ENCODE assay signal across 23 cellular contexts in the genomic region with DNA sequence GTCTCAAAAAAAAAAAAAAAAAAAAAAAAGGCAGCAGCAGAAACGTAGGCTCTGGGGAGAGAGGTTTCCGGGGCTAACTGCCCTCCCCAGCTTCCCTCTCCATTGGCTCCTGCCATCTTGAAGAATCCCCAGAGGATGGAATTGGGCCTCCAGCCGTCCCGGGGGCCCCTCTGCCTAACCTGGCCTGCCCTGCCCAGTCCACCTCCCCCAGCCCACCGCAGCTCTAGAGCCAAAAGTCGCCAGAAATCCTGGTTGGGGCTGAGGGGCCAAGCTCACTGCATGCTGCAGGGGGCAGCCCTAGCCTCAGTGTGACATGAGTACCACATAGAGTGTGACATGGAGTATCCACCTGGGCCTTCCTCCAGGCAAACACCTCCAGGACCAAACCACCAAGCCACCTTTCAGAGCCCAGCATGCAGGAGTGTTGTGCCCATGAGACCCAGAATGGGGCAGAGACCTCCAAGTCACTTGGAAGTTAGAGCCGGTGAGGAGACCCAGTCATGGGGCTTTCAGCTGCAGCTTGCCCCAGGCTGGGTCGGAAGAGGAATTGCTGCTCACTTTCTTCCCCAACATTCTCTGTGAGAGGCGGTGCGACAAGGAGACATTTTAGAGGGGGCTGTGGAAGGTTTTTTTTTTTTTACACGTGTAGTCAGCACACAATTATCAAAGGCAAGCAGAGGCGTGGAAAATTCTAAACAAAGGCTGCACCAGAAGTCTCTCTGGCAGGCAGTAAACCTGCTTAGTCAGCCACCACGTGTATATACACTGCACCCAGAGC. TPM values are rescaled to one million over a fixed set of nuclear protein-coding genes. Genes with fewer than 3 reads are reported as not detected.
DNase-seq lines count a peak whose midpoint lies in the region; ATAC-seq, FAIRE-seq and TF ChIP-seq lines count a peak whose summit lies in the region.
"Had no signal": no experiment of that assay in that cellular context is flagged by ENCODE, and none has a peak within 500 bp of the region (broad histone marks: within the 10 kb centered on the region; RNA-seq: fewer than 3 reads in every experiment).

No MANE protein-coding gene starts in this region.

- 94% methylated on average over 11 of the region's 13 CpGs; no CpG with 5 or more reads in 1 of the 2 experiments for WGBS in H1 (ENCODE audit: extremely low coverage in 1 of 2, insufficient coverage in 1 of 2, insufficient read length in 1 of 2, insufficient replicate concordance in 2 of 2, low coverage in 1 of 2, low lambda C conversion rate in 2 of 2, missing lambda C conversion rate in 1 of 2), 2 experiments

- H4K91ac ChIP-seq in H1 (replicated peaks; ENCODE audit: insufficient read length, low read length), result no peak overlapping the region

- no peaks in the 10 kb centered on the region for H3K9me3 Mint-ChIP-seq in activated naive CD8-positive, alpha-beta T cell (ENCODE audit: low read depth)
- H3K9me3 Mint-ChIP-seq in activated naive CD8-positive, alpha-beta T cell treated with anti-CD3 and anti-CD28 coated beads for 36 hours, result no peaks in the 10 kb centered on the region
- no peaks in the 10 kb centered on the region for H3K9me3 Mint-ChIP-seq in stimulated activated naive CD8-positive, alpha-beta T cell treated with anti-CD3 and anti-CD28 coated beads, Interleukin-15, amount 100 ng/mL, for 72 hours

- no peaks in the 10 kb centered on the region for H3K23me2 ChIP-seq in H1 (ENCODE audit: low read depth, low read length)

- TF ChIP-seq EP300 in H1 (IDR thresholded peaks at IDR 0.05; ENCODE audit: borderline replicate concordance in 1 of 2, low read depth in 2 of 2, low read length in 2 of 2), result no peak

- H3K23ac ChIP-seq in H1 (ENCODE audit: insufficient read length), result no peak overlapping the region

- no peak for TF ChIP-seq CTCF in RWPE1 (conservative IDR thresholded peaks at IDR 0.05; ENCODE audit: low read depth)
- peak in 2 of 3 experiments; percentile 8 to 14; a peak in 2 of 4 replicates for TF ChIP-seq CTCF in H1 (IDR thresholded peaks at IDR 0.05; ENCODE audit: control extremely low read depth in 1 of 3, insufficient read depth in 1 of 3, low read depth in 1 of 3, low read length in 3 of 3)

- H4K20me1 ChIP-seq in H1 (replicated peaks in 1 of 2; ENCODE audit: control insufficient read depth in 1 of 2, insufficient read depth in 2 of 2, low read length in 2 of 2), result peaks cover 2 to 5% of the 10 kb centered on the region in 2 experiments

- DNase-seq in activated naive CD8-positive, alpha-beta T cell treated with anti-CD3 and anti-CD28 coated beads for 36 hours, result no peak
- DNase-seq in RWPE1 (ENCODE audit: low spot score) (no peak), H1 (ENCODE audit: low read depth in 1 of 2, low spot score in 2 of 2) (no peak), NCI-H82 (lab: John Stamatoyannopoulos, UW) (no peak), Right ventricle myocardium superior (no peak)
- DNase-seq in stimulated activated naive CD8-positive, alpha-beta T cell treated with anti-CD3 and anti-CD28 coated beads, Interleukin-15, amount 100 ng/mL, for 72 hours, result no peak
- DNase-seq: ACHN; activated CD4-positive, alpha-beta T cell treated with anti-CD3 and anti-CD28 coated beads for 48 hours; activated T-cell treated with anti-CD3 and anti-CD28 coated beads, Interleukin-2, amount 50 U/mL, for 1 hour; DMS79; left colon; NCI-H1092 treated with DMSO at 0.1 percent for 48 hours; NCI-H2081 treated with DMSO at 0.1 percent for 48 hours; small intestine; stimulated activated CD4-positive, alpha-beta T cell treated with anti-CD3 and anti-CD28 coated beads, Interleukin-2, amount 100 ng/mL, for 48 hours; uterus had no signal

- FAIRE-seq in H1 (lab: Jason Lieb, UNC), result no peak
- FAIRE-seq: small intestine had no signal

- no peaks in the 10 kb centered on the region for H3K36me3 Mint-ChIP-seq in activated naive CD8-positive, alpha-beta T cell
- H3K36me3 Mint-ChIP-seq in activated naive CD8-positive, alpha-beta T cell treated with anti-CD3 and anti-CD28 coated beads for 36 hours, result peaks cover 28% of the 10 kb centered on the region

- intact Hi-C loops in Right ventricle myocardium superior (cut with DNase I), result no loop called here

- H2BK5ac ChIP-seq in H1 (ENCODE audit: low read depth, low read length), result no peak overlapping the region

- POLR2A ChIA-PET in RWPE1 (lab: Yijun Ruan, JAX; ENCODE audit: low non-redundant PET) (interaction anchor here (0.6 kb wide), 1 partner anchor 150 kb away, joined by 3 read pairs; no protein-coding TSS in a partner anchor), H1 (lab: Charles Lee; ENCODE audit: partially characterized antibody) (interaction anchor here (1.1 to 19.1 kb wide), 3 partner anchors 11 to 39 kb away, joined by 3 to 455 read pairs (median 31); a partner anchor contains a TSS)

- no peaks in the 10 kb centered on the region for H3K27me3 ChIP-seq in H1 (replicated peaks in 1 of 4; ENCODE audit: control insufficient read depth in 3 of 4, extremely low read depth in 1 of 4, insufficient read depth in 3 of 4, low read length in 3 of 4)
- H3K27me3 ChIP-seq: esophagus muscularis mucosa, uterus had no signal

- no peak overlapping the region for H3K18ac ChIP-seq in H1 (ENCODE audit: extremely low read depth, low read length)

- H3K56ac ChIP-seq in H1 (replicated peaks; ENCODE audit: insufficient read length, low read depth, low read length), result no peak overlapping the region

- no peak for TF ChIP-seq POLR2A in H1 (IDR thresholded peaks at IDR 0.05; ENCODE audit: control extremely low read depth in 1 of 2, low read depth in 2 of 2, low read length in 2 of 2)

- H3K27ac Mint-ChIP-seq in activated naive CD8-positive, alpha-beta T cell, result peak overlapping the region; percentile 28
- H3K27ac Mint-ChIP-seq in activated naive CD8-positive, alpha-beta T cell treated with anti-CD3 and anti-CD28 coated beads for 36 hours, result no peak overlapping the region
- H3K27ac Mint-ChIP-seq in stimulated activated naive CD8-positive, alpha-beta T cell treated with anti-CD3 and anti-CD28 coated beads, Interleukin-15, amount 100 ng/mL, for 72 hours, result peak overlapping the region; percentile 72 to 86

- H3K36me3 ChIP-seq in H1 (ENCODE audit: control insufficient read depth in 2 of 4, insufficient read depth in 4 of 4, low read length in 3 of 4), result peaks cover 59 to 94% (median 88%) of the 10 kb centered on the region in 4 experiments
- H3K36me3 ChIP-seq: uterus had no signal

- H2BK15ac ChIP-seq in H1 (ENCODE audit: low read length), result no peak overlapping the region

- H3K9me3 ChIP-seq in H1 (ENCODE audit: insufficient read depth in 2 of 2, low read depth in 1 of 2, low read length in 1 of 2), result no peaks in the 10 kb centered on the region
- H3K9me3 ChIP-seq: esophagus muscularis mucosa, prostate gland, uterus had no signal

- no peaks in the 10 kb centered on the region for H3K79me2 ChIP-seq in H1 (ENCODE audit: control insufficient read depth in 1 of 2, insufficient read depth in 2 of 2, low read length in 2 of 2)

- no peak overlapping the region for H3K9ac ChIP-seq in H1 (replicated peaks in 1 of 4; ENCODE audit: extremely low read depth in 1 of 4, low read depth in 3 of 4, low read length in 3 of 4)
- H3K9ac ChIP-seq: GM23248 had no signal

- no peak overlapping the region for H3K14ac ChIP-seq in H1 (ENCODE audit: insufficient read length)

- no peak overlapping the region for H2BK20ac ChIP-seq in H1 (ENCODE audit: low read length)

- H3K4me1 ChIP-seq in H1 (replicated peaks in 1 of 4; ENCODE audit: control insufficient read depth in 3 of 4, insufficient read depth in 4 of 4, low read length in 3 of 4), result no peaks in the 10 kb centered on the region
- H3K4me1 ChIP-seq: esophagus muscularis mucosa, prostate gland, uterus had no signal

- no peak overlapping the region for H4K5ac ChIP-seq in H1 (ENCODE audit: insufficient read length, low read depth, low read length)

- H3K4me3 ChIP-seq in H1 (ENCODE audit: extremely low read depth in 1 of 4, insufficient read depth in 2 of 4, low read depth in 3 of 4, low read length in 4 of 4), result no peak overlapping the region
- H3K4me3 ChIP-seq: esophagus muscularis mucosa, GM23248, prostate gland, uterus had no signal

- no peak overlapping the region for H2BK120ac ChIP-seq in H1 (replicated peaks; ENCODE audit: low read depth, low read length)

- no peaks in the 10 kb centered on the region for H3K27me3 Mint-ChIP-seq in activated naive CD8-positive, alpha-beta T cell
- no peaks in the 10 kb centered on the region for H3K27me3 Mint-ChIP-seq in activated naive CD8-positive, alpha-beta T cell treated with anti-CD3 and anti-CD28 coated beads for 36 hours
- H3K27me3 Mint-ChIP-seq in stimulated activated naive CD8-positive, alpha-beta T cell treated with anti-CD3 and anti-CD28 coated beads, Interleukin-15, amount 100 ng/mL, for 72 hours, result no peaks in the 10 kb centered on the region

- no peak overlapping the region for H3K4me2 ChIP-seq in H1 (ENCODE audit: insufficient read depth in 1 of 2, low read depth in 2 of 2, low read length in 2 of 2)

- H2AK5ac ChIP-seq in H1 (ENCODE audit: low read depth, low read length), result no peak overlapping the region

- H3K4me1 Mint-ChIP-seq in activated naive CD8-positive, alpha-beta T cell (ENCODE audit: low read depth), result no peaks in the 10 kb centered on the region
- peaks cover 5% of the 10 kb centered on the region for H3K4me1 Mint-ChIP-seq in activated naive CD8-positive, alpha-beta T cell treated with anti-CD3 and anti-CD28 coated beads for 36 hours
- peaks cover 11% of the 10 kb centered on the region for H3K4me1 Mint-ChIP-seq in stimulated activated naive CD8-positive, alpha-beta T cell treated with anti-CD3 and anti-CD28 coated beads, Interleukin-15, amount 100 ng/mL, for 72 hours

- CTCF ChIA-PET in RWPE1 (lab: Yijun Ruan, JAX), result interaction anchor here (0.5 to 0.7 kb wide), 2 partner anchors 41 to 133 kb away, joined by 3 to 6 read pairs; no protein-coding TSS in a partner anchor
- CTCF ChIA-PET in H1 (lab: Charles Lee; ENCODE audit: partially characterized antibody), result interaction anchor here (0.6 to 16.9 kb wide), 11 partner anchors 11 to 169 kb away, joined by 3 to 274 read pairs (median 4); no protein-coding TSS in a partner anchor

- H3K27ac ChIP-seq in RWPE1 (peak overlapping the region; percentile 10; the same call in 1 of the 2 replicates), H1 (ENCODE audit: low read depth, low read length) (no peak overlapping the region)
- H3K27ac ChIP-seq: esophagus muscularis mucosa, GM23248, prostate gland, uterus had no signal

- H3K79me1 ChIP-seq in H1 (ENCODE audit: low read depth, low read length), result no peaks in the 10 kb centered on the region

- peak in 1 of 2 experiments; percentile 28; a peak in 2 of 4 replicates for TF ChIP-seq RAD21 in H1 (IDR thresholded peaks at IDR 0.05 in 1 of 2, conservative IDR thresholded peaks at IDR 0.05 in 1 of 2; ENCODE audit: low read depth in 2 of 2, low read length in 2 of 2)

- peak overlapping the region; percentile 37; the same call in 1 of the 2 replicates for H4K8ac ChIP-seq in H1 (ENCODE audit: extremely low read depth, insufficient read depth, low read length)

- H2BK12ac ChIP-seq in H1 (ENCODE audit: low read depth, low read length), result no peak overlapping the region

- no peak overlapping the region for H3K4ac ChIP-seq in H1 (replicated peaks; ENCODE audit: insufficient read length, low read depth, low read length)

- ATAC-seq in stimulated activated naive CD8-positive, alpha-beta T cell treated with anti-CD3 and anti-CD28 coated beads, Interleukin-15, amount 100 ng/mL, for 72 hours, result no peak
- ATAC-seq in GM21825 (IDR thresholded peaks at IDR 0.05; ENCODE audit: unreplicated experiment), result no peak
- ATAC-seq in Right ventricle myocardium superior (ENCODE audit: poor library complexity), result no peak
- ATAC-seq: left colon had no signal

- no peak overlapping the region for H2AFZ ChIP-seq in H1 (ENCODE audit: low read length)
- H2AFZ ChIP-seq: GM23248 had no signal

- no peak overlapping the region for H3K4me3 Mint-ChIP-seq in activated naive CD8-positive, alpha-beta T cell
- no peak overlapping the region for H3K4me3 Mint-ChIP-seq in activated naive CD8-positive, alpha-beta T cell treated with anti-CD3 and anti-CD28 coated beads for 36 hours
- no peak overlapping the region for H3K4me3 Mint-ChIP-seq in stimulated activated naive CD8-positive, alpha-beta T cell treated with anti-CD3 and anti-CD28 coated beads, Interleukin-15, amount 100 ng/mL, for 72 hours

RNA-seq across cellular contexts. Expression of a gene that starts 17.6 kb away (rescaled TPM):
- 100 to 1,000 TPM; 290 to 294 TPM for total RNA-seq in activated naive CD8-positive, alpha-beta T cell treated with anti-CD3 and anti-CD28 coated beads for 36 hours
- total RNA-seq in H1 (2021; fragmentation: NEBNext Ultra II Directional; extraction: Animal tissue kit (Norgen Biotek cat#: 25700)), result 45.9 and 48.6 TPM in 2 replicates
- 61.0 and 61.8 TPM in 2 replicates for polyA plus RNA-seq in H1 (2011; rRNA removed)
- 32.2 TPM for polyA plus RNA-seq in H1 (2011; cell fraction: cytosol; rRNA removed)
- 47.9 TPM for polyA plus RNA-seq in H1 (2011; cell fraction: nucleus; rRNA removed)
- 52.7 to 98.5 TPM (median 93.0 TPM) in 4 replicates for polyA plus RNA-seq in H1 (2012, experiment 1 of 2)
- polyA plus RNA-seq in H1 (2012, experiment 2 of 2), result 84.1 TPM
- polyA plus RNA-seq in H1 (2013, experiment 1 of 2), result 152 TPM
- 192 TPM for polyA plus RNA-seq in H1 (2013, experiment 2 of 2)
- polyA minus RNA-seq in H1 (2011; rRNA and poly(A)+ RNA removed), result 25.9 and 26.9 TPM in 2 replicates
- 37.9 TPM for polyA minus RNA-seq in H1 (2011; cell fraction: cytosol; rRNA and poly(A)+ RNA removed)
- 26.2 TPM for polyA minus RNA-seq in H1 (2011; cell fraction: nucleus; rRNA and poly(A)+ RNA removed)
- 263 TPM for total RNA-seq in Right ventricle myocardium superior
- total RNA-seq: GM23248, NCI-H460 had no signal
- polyA plus RNA-seq: neural cell had no signal

RNA-seq across cellular contexts. Expression of a gene that starts 37.6 kb away (rescaled TPM):
- total RNA-seq in activated naive CD8-positive, alpha-beta T cell treated with anti-CD3 and anti-CD28 coated beads for 36 hours, result 100 to 1,000 TPM; 138 to 140 TPM
- total RNA-seq in H1 (2021; fragmentation: NEBNext Ultra II Directional; extraction: Animal tissue kit (Norgen Biotek cat#: 25700)), result 158 and 170 TPM in 2 replicates
- 35.9 and 51.6 TPM in 2 replicates for polyA plus RNA-seq in H1 (2011; rRNA removed)
- polyA plus RNA-seq in H1 (2011; cell fraction: cytosol; rRNA removed), result 50.8 TPM
- polyA plus RNA-seq in H1 (2011; cell fraction: nucleus; rRNA removed), result 129 TPM
- 89.6 to 100 TPM (median 96.4 TPM) in 4 replicates for polyA plus RNA-seq in H1 (2012, experiment 1 of 2)
- polyA plus RNA-seq in H1 (2012, experiment 2 of 2), result 50.2 TPM
- polyA plus RNA-seq in H1 (2013, experiment 1 of 2), result 70.0 TPM
- polyA plus RNA-seq in H1 (2013, experiment 2 of 2), result 67.4 TPM
- 34.0 and 43.1 TPM in 2 replicates for polyA minus RNA-seq in H1 (2011; rRNA and poly(A)+ RNA removed)
- 51.7 TPM for polyA minus RNA-seq in H1 (2011; cell fraction: cytosol; rRNA and poly(A)+ RNA removed)
- polyA minus RNA-seq in H1 (2011; cell fraction: nucleus; rRNA and poly(A)+ RNA removed), result 74.6 TPM
- 17.3 TPM for total RNA-seq in Right ventricle myocardium superior

RNA-seq across cellular contexts. Expression of a gene that starts 54.4 kb away (rescaled TPM):
- total RNA-seq in activated naive CD8-positive, alpha-beta T cell treated with anti-CD3 and anti-CD28 coated beads for 36 hours, result 1,000 to 10,000 TPM; 2,978 to 3,004 TPM
- 2,548 and 2,599 TPM in 2 replicates for total RNA-seq in H1 (2021; fragmentation: NEBNext Ultra II Directional; extraction: Animal tissue kit (Norgen Biotek cat#: 25700))
- 5,579 and 6,423 TPM in 2 replicates for polyA plus RNA-seq in H1 (2011; rRNA removed)
- 6,153 TPM for polyA plus RNA-seq in H1 (2011; cell fraction: cytosol; rRNA removed)
- polyA plus RNA-seq in H1 (2011; cell fraction: nucleus; rRNA removed), result 2,076 TPM
- 3,315 to 4,827 TPM (median 4,072 TPM) in 4 replicates for polyA plus RNA-seq in H1 (2012, experiment 1 of 2)
- 7,349 TPM for polyA plus RNA-seq in H1 (2012, experiment 2 of 2)
- 3,849 TPM for polyA plus RNA-seq in H1 (2013, experiment 1 of 2)
- polyA plus RNA-seq in H1 (2013, experiment 2 of 2), result 4,074 TPM
- 913 and 940 TPM in 2 replicates for polyA minus RNA-seq in H1 (2011; rRNA and poly(A)+ RNA removed)
- polyA minus RNA-seq in H1 (2011; cell fraction: cytosol; rRNA and poly(A)+ RNA removed), result 455 TPM
- polyA minus RNA-seq in H1 (2011; cell fraction: nucleus; rRNA and poly(A)+ RNA removed), result 375 TPM
- 1,133 TPM for total RNA-seq in Right ventricle myocardium superior
